In the genomic region with DNA sequence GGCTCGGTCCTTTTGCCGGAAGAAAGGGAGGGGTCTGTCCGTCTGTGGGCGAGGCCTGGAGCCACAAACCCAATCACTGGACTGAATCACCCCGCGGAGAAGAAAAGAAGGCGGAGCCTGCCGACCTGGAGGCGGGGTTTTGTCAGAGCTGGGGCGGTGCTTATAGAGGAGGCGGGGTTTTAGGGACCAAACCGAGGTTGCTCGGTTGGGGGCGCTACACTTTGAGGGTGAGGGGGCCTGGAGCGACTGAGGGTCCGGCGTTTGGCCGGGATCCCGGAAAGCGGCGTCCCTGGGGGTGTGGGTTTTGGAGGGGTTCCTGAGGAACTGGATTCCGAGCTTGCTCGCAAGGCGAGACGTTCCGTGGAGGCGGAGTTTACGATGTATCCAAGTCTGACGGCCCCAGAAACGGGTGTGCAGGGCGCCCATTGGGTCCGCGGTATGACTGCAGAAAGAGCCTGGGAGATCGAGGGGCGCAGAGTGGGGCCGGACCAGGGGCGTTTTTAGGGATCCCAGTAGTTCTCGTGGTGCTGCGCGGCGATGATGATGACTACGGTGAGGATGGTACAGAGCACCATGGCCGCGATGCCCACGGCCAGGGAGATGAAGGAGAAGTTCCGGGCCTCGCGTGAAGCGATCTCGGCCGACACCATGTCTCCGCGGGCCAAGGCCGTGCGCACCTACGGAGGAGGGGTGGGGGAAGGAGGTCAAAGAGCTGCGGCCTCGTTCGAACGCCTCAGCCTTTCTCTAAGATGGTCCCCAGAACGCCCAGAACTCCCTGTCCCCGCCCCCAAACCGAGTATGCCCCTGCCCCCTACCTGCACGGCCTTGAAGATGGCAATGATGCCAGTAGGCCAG, we compare ENCODE assay signal across 8 cellular contexts. TPM values are rescaled to one million over a fixed set of nuclear protein-coding genes. Genes with fewer than 3 reads are reported as not detected.
DNase-seq lines count a peak whose midpoint lies in the region; ATAC-seq lines count a peak whose summit lies in the region.

No MANE protein-coding gene starts in this region.

- ATAC-seq in activated naive CD8-positive, alpha-beta T cell treated with anti-CD3 and anti-CD28 coated beads, Interleukin-2, amount 50 U/mL, for 24 hours, result peak; percentile 51
- no peak for ATAC-seq in HG03520 (IDR thresholded peaks at IDR 0.05; ENCODE audit: unreplicated experiment)

- no peaks in the 10 kb centered on the region for H3K36me3 ChIP-seq in SJCRH30

- H3K9me3 Mint-ChIP-seq in T-helper 2 cell treated with Interferon-gamma antibody and Interleukin-4, amounts not matched to agents 5 μg/mL and 100 μg/mL, for 36 hours, result no peaks in the 10 kb centered on the region
- no peaks in the 10 kb centered on the region for H3K9me3 Mint-ChIP-seq in activated naive CD8-positive, alpha-beta T cell treated with anti-CD3 and anti-CD28 coated beads, Interleukin-2, amount 50 U/mL, for 24 hours

- H3K4me3 ChIP-seq in SJCRH30, result no peak overlapping the region

- no peaks in the 10 kb centered on the region for H3K9me3 ChIP-seq in SJCRH30 (replicated peaks)

- H3K4me3 Mint-ChIP-seq in T-helper 2 cell treated with Interferon-gamma antibody and Interleukin-4, amounts not matched to agents 5 μg/mL and 100 μg/mL, for 36 hours, result peak overlapping the region; percentile 79
- peak overlapping the region; percentile 69 for H3K4me3 Mint-ChIP-seq in activated naive CD8-positive, alpha-beta T cell treated with anti-CD3 and anti-CD28 coated beads, Interleukin-2, amount 50 U/mL, for 24 hours

- peaks cover 19% of the 10 kb centered on the region for H3K4me1 Mint-ChIP-seq in T-helper 2 cell treated with Interferon-gamma antibody and Interleukin-4, amounts not matched to agents 5 μg/mL and 100 μg/mL, for 36 hours (ENCODE audit: low read depth)
- peaks cover 45% of the 10 kb centered on the region for H3K4me1 Mint-ChIP-seq in activated naive CD8-positive, alpha-beta T cell treated with anti-CD3 and anti-CD28 coated beads, Interleukin-2, amount 50 U/mL, for 24 hours

- H3K27me3 Mint-ChIP-seq in T-helper 2 cell treated with Interferon-gamma antibody and Interleukin-4, amounts not matched to agents 5 μg/mL and 100 μg/mL, for 36 hours (ENCODE audit: low read depth), result peaks cover 67% of the 10 kb centered on the region
- peaks cover 34% of the 10 kb centered on the region for H3K27me3 Mint-ChIP-seq in activated naive CD8-positive, alpha-beta T cell treated with anti-CD3 and anti-CD28 coated beads, Interleukin-2, amount 50 U/mL, for 24 hours

- H3K27me3 ChIP-seq in SJCRH30, result no peaks in the 10 kb centered on the region

- H3K27ac Mint-ChIP-seq in T-helper 2 cell treated with Interferon-gamma antibody and Interleukin-4, amounts not matched to agents 5 μg/mL and 100 μg/mL, for 36 hours, result peak overlapping the region; percentile 29
- H3K27ac Mint-ChIP-seq in activated naive CD8-positive, alpha-beta T cell treated with anti-CD3 and anti-CD28 coated beads, Interleukin-2, amount 50 U/mL, for 24 hours, result peak overlapping the region; percentile 33

- no peak overlapping the region for H3K27ac ChIP-seq in SJCRH30

- H3K4me1 ChIP-seq in SJCRH30, result no peaks in the 10 kb centered on the region

- peak; percentile 63 for DNase-seq in T-helper 2 cell treated with Interferon-gamma antibody and Interleukin-4, amounts not matched to agents 5 μg/mL and 100 μg/mL, for 36 hours (ENCODE audit: low spot score)
- peak; percentile 75 for DNase-seq in activated naive CD8-positive, alpha-beta T cell treated with anti-CD3 and anti-CD28 coated beads, Interleukin-2, amount 50 U/mL, for 24 hours
- peak; percentile 26 for DNase-seq in kidney tubule cell (ENCODE audit: low spot score)
- peak; percentile 34 to 60 (median 46) for DNase-seq in stimulated activated CD4-positive, alpha-beta T cell treated with anti-CD3 and anti-CD28 coated beads, TNF-alpha, amount 100 ng/mL, for 4 hours (ENCODE audit: low read depth in 3 of 3)
- DNase-seq in SJCRH30, result no peak
- no peak for DNase-seq in KG1 (lab: John Stamatoyannopoulos, UW)
- DNase-seq in NCI-H82 treated with DMSO at 0.1 percent for 48 hours (lab: John Stamatoyannopoulos, UW; ENCODE audit: unreplicated experiment), result no peak

- H3K36me3 Mint-ChIP-seq in T-helper 2 cell treated with Interferon-gamma antibody and Interleukin-4, amounts not matched to agents 5 μg/mL and 100 μg/mL, for 36 hours (ENCODE audit: low read depth), result no peaks in the 10 kb centered on the region
- no peaks in the 10 kb centered on the region for H3K36me3 Mint-ChIP-seq in activated naive CD8-positive, alpha-beta T cell treated with anti-CD3 and anti-CD28 coated beads, Interleukin-2, amount 50 U/mL, for 24 hours (ENCODE audit: low read depth)

RNA-seq across cellular contexts. Expression of gene PRRT1, which starts 2.8 kb away (rescaled TPM):
- total RNA-seq in SJCRH30 (2014; rRNA removed; shearing (Covaris generic)), result 0.25 and 0.30 TPM in 2 replicates

RNA-seq across cellular contexts. Expression of gene PPT2, which starts 5.0 kb away (rescaled TPM):
- 120 and 150 TPM in 2 replicates for total RNA-seq in SJCRH30 (2014; rRNA removed; shearing (Covaris generic))

RNA-seq across cellular contexts. Expression of gene EGFL8, which starts 15.4 kb away (rescaled TPM):
- 6.4 and 8.8 TPM in 2 replicates for total RNA-seq in SJCRH30 (2014; rRNA removed; shearing (Covaris generic))

RNA-seq across cellular contexts. Expression of gene FKBPL, which starts 18.9 kb away (rescaled TPM):
- total RNA-seq in SJCRH30 (2014; rRNA removed; shearing (Covaris generic)), result 8.2 and 8.7 TPM in 2 replicates

RNA-seq across cellular contexts. Expression of gene ATF6B, which starts 20.9 kb away (rescaled TPM):
- total RNA-seq in SJCRH30 (2014; rRNA removed; shearing (Covaris generic)), result 26.1 and 33.0 TPM in 2 replicates

Comparison
In these comparisons a context has a peak if more than half of its experiments do, and no peak if none do; other contexts are left out.
1. DNase-seq: peak in T-helper 2 cell treated with Interferon-gamma antibody and Interleukin-4, amounts not matched to agents 5 μg/mL and 100 μg/mL, for 36 hours (single experiment), activated naive CD8-positive, alpha-beta T cell treated with anti-CD3 and anti-CD28 coated beads, Interleukin-2, amount 50 U/mL, for 24 hours (single experiment), kidney tubule cell (single experiment) and stimulated activated CD4-positive, alpha-beta T cell treated with anti-CD3 and anti-CD28 coated beads, TNF-alpha, amount 100 ng/mL, for 4 hours (3 of 3); none in SJCRH30 (0 of 2), KG1 (single experiment) and NCI-H82 treated with DMSO at 0.1 percent for 48 hours (single experiment).